1 cellular context compared by ENCODE assay signal in genomic region chr5:34838785-34839714, GRCh38.
TF ChIP-seq lines count a peak whose summit lies in the region.

Gene TTC23L (plus strand): TSS chr5:34839164. CDS start chr5:34840672, 1,508 bp downstream.

TF ChIP-seq in WTC11, 78 proteins besides CTCF, POLR2A, EP300 and RAD21 (continued from another document):
- TF ChIP-seq STAT6 (CRISPR knock-in tag; conservative IDR thresholded peaks at IDR 0.05; ENCODE audit: low read depth) (peak; percentile 90), TP53 (CRISPR knock-in tag; IDR thresholded peaks at IDR 0.05) (peak; percentile 90; the same call in 1 of the 2 replicates), CREB1 (CRISPR knock-in tag; IDR thresholded peaks at IDR 0.05) (peak; percentile 39; the same call in 1 of the 2 replicates), MYBL2 (CRISPR knock-in tag; IDR thresholded peaks at IDR 0.05) (peak; percentile 91), OVOL2 (CRISPR knock-in tag; IDR thresholded peaks at IDR 0.05; ENCODE audit: borderline replicate concordance) (no peak), ZBTB43 (CRISPR knock-in tag; IDR thresholded peaks at IDR 0.05) (peak; percentile 62; the same call in 1 of the 2 replicates), TEAD1 (CRISPR knock-in tag; IDR thresholded peaks at IDR 0.05) (no peak), CBFB (CRISPR knock-in tag; IDR thresholded peaks at IDR 0.05; ENCODE audit: low read depth) (peak; percentile 94; the same call in 1 of the 2 replicates), GABPB1 (CRISPR knock-in tag; IDR thresholded peaks at IDR 0.05) (peak; percentile 84), FOXP1 (CRISPR knock-in tag; IDR thresholded peaks at IDR 0.05; ENCODE audit: borderline replicate concordance) (peak; percentile 94), NFE2L1 (CRISPR knock-in tag; IDR thresholded peaks at IDR 0.05) (peak; percentile 85), FOXK1 (CRISPR knock-in tag; IDR thresholded peaks at IDR 0.05) (peak; percentile 81)
